16 cellular contexts compared by ENCODE assay signal in the genomic region with DNA sequence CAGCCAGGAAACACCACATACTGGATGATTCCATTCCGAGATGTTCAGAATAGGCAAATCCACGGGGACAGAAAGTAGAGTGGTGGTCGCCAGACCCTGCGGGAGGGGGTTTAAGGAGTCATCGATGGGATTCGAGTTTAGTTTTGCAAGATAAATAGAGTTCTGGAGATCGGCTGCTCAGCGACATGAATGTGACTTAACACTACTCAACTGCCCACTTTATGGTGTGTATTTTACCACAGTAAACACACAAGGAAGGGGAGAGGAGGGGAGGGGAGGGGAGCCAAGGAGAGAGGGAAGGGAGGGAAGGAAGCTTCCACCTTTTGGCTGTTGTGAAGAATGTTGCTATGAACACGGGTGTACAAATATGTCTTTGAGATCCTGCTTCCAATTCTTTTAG. TPM values are rescaled to one million over a fixed set of nuclear protein-coding genes. Genes with fewer than 3 reads are reported as not detected.
DNase-seq lines count a peak whose midpoint lies in the region; ATAC-seq, FAIRE-seq and TF ChIP-seq lines count a peak whose summit lies in the region.
"Had no signal": no experiment of that assay in that cellular context is flagged by ENCODE, and none has a peak within 500 bp of the region (broad histone marks: within the 10 kb centered on the region; RNA-seq: fewer than 3 reads in every experiment).

No MANE protein-coding gene starts in this region.

- DNase-seq in HEK293T (ENCODE audit: extremely low spot score) = no peak
- DNase-seq in bronchial epithelial cell (ENCODE audit: low read depth) = no peak
- no peak for DNase-seq in stimulated activated naive CD4-positive, alpha-beta T cell (lab: John Stamatoyannopoulos, UW)
- no peak for DNase-seq in NCI-H1048 (lab: John Stamatoyannopoulos, UW)
- DNase-seq in aorta = no peak
- DNase-seq: CD8-positive, alpha-beta T cell; DMS79 treated with DMSO at 0.1 percent for 48 hours; NCI-H1436 treated with DMSO at 0.1 percent for 48 hours; NCI-H2081 treated with DMSO at 0.1 percent for 48 hours; Right ventricle myocardium superior had no signal

- CTCF ChIA-PET in HEK293T (lab: Yijun Ruan, JAX) = no interaction called here

- no peaks in the 10 kb centered on the region for H3K27me3 ChIP-seq in bronchial epithelial cell (ENCODE audit: control insufficient read depth, insufficient read depth, low read length)
- no peaks in the 10 kb centered on the region for H3K27me3 ChIP-seq in mucosa of rectum (ENCODE audit: control insufficient read depth in 2 of 2, insufficient read depth in 2 of 2, low read length in 2 of 2)
- no peaks in the 10 kb centered on the region for H3K27me3 ChIP-seq in aorta (ENCODE audit: control insufficient read depth in 1 of 2, insufficient read depth in 2 of 2, low read length in 1 of 2)

- H3K9ac ChIP-seq in mucosa of rectum (ENCODE audit: low read depth in 1 of 2, low read length in 2 of 2) = no peak overlapping the region

- H3K4me3 ChIP-seq in bronchial epithelial cell (ENCODE audit: low read depth, low read length) (no peak overlapping the region), mucosa of rectum (ENCODE audit: low read length in 2 of 2) (peak overlapping the region in 1 of 2 donors; percentile 26), aorta (ENCODE audit: low read length in 2 of 2) (no peak overlapping the region)

- no peak for TF ChIP-seq CTCF in 22Rv1 (IDR thresholded peaks at IDR 0.05)
- TF ChIP-seq CTCF in bronchial epithelial cell (IDR thresholded peaks at IDR 0.05; ENCODE audit: insufficient read depth, low read length, severe bottlenecking) = no peak

- H3K4me1 ChIP-seq in mucosa of rectum (ENCODE audit: control insufficient read depth in 2 of 2, insufficient read depth in 2 of 2, low read length in 2 of 2) (peaks cover 17 to 45% of the 10 kb centered on the region in 2 donors), aorta (ENCODE audit: control insufficient read depth in 1 of 2, insufficient read depth in 2 of 2, low read length in 2 of 2) (no peaks in the 10 kb centered on the region)

- intact Hi-C loops in aorta (cut with DNase I) = no loop called here

- FAIRE-seq in bronchial epithelial cell (lab: Jason Lieb, UNC) = peak; percentile 36
- FAIRE-seq: A204.1, H54 had no signal

- POLR2A ChIA-PET in HEK293T (lab: Yijun Ruan, JAX) = no interaction called here

- WGBS in aorta, 2 donors = 60 to 70% methylated on average over 9 of the region's 9 CpGs

- H3K36me3 ChIP-seq in bronchial epithelial cell (ENCODE audit: control insufficient read depth, insufficient read depth, low read length) (no peaks in the 10 kb centered on the region), mucosa of rectum (ENCODE audit: control insufficient read depth in 2 of 2, insufficient read depth in 2 of 2, low read length in 2 of 2) (no peaks in the 10 kb centered on the region), aorta (ENCODE audit: control insufficient read depth in 1 of 2, insufficient read depth in 2 of 2, low read length in 1 of 2) (no peaks in the 10 kb centered on the region)

- ATAC-seq in HG03095 (IDR thresholded peaks at IDR 0.05; ENCODE audit: unreplicated experiment) (no peak), aorta (ENCODE audit: low FRiP score) (no peak)
- ATAC-seq: CD8-positive, alpha-beta T cell had no signal

- H3K9me3 ChIP-seq in mucosa of rectum (ENCODE audit: control insufficient read depth in 2 of 2, low read length in 2 of 2) (no peaks in the 10 kb centered on the region), aorta (ENCODE audit: control insufficient read depth, low read length) (no peaks in the 10 kb centered on the region)

- H3K27ac ChIP-seq in 22Rv1 (peak overlapping the region; percentile 22; the same call in 1 of the 2 replicates), mucosa of rectum (ENCODE audit: low read depth in 2 of 2, low read length in 2 of 2) (peak overlapping the region; percentile 59 to 65), aorta (ENCODE audit: low read depth in 1 of 2, low read length in 2 of 2) (no peak overlapping the region)

TF ChIP-seq in HEK293T, 16 proteins besides CTCF, POLR2A, EP300 and RAD21:
- TF ChIP-seq L3MBTL2 (conservative IDR thresholded peaks at IDR 0.05) (no peak), HDGF (IDR thresholded peaks at IDR 0.05; ENCODE audit: borderline replicate concordance) (no peak), ZNF384 (IDR thresholded peaks at IDR 0.05) (peak; percentile 63; the same call in 1 of the 2 replicates), NFRKB (IDR thresholded peaks at IDR 0.05) (no peak)

RNA-seq across cellular contexts. Expression of a gene that starts 10.4 kb away (rescaled TPM):
- total RNA-seq in bronchial epithelial cell (15.0 and 18.2 TPM in 2 replicates), aorta (1 to 10 TPM; 1.4 to 3.0 TPM)
- polyA plus RNA-seq in aorta = not detected
- total RNA-seq: OCI-LY7, Right ventricle myocardium superior had no signal

RNA-seq across cellular contexts. Expression of a gene that starts 39.9 kb away (rescaled TPM):
- total RNA-seq in bronchial epithelial cell (6.3 and 14.0 TPM in 2 replicates), aorta (10 to 100 TPM in 1 of 2 donors, 1 to 10 TPM in 1; 9.9 to 15.3 TPM)
- polyA plus RNA-seq in aorta = 1 to 10 TPM; 1.3 to 9.9 TPM

Comparison
In these comparisons a context has a peak if more than half of its experiments do, and no peak if none do; other contexts are left out.
1. H3K27ac ChIP-seq: peak in 22Rv1 (single experiment) and mucosa of rectum (2 of 2); none in aorta (0 of 2).